1 cellular context compared by ENCODE assay signal in the genomic region with DNA sequence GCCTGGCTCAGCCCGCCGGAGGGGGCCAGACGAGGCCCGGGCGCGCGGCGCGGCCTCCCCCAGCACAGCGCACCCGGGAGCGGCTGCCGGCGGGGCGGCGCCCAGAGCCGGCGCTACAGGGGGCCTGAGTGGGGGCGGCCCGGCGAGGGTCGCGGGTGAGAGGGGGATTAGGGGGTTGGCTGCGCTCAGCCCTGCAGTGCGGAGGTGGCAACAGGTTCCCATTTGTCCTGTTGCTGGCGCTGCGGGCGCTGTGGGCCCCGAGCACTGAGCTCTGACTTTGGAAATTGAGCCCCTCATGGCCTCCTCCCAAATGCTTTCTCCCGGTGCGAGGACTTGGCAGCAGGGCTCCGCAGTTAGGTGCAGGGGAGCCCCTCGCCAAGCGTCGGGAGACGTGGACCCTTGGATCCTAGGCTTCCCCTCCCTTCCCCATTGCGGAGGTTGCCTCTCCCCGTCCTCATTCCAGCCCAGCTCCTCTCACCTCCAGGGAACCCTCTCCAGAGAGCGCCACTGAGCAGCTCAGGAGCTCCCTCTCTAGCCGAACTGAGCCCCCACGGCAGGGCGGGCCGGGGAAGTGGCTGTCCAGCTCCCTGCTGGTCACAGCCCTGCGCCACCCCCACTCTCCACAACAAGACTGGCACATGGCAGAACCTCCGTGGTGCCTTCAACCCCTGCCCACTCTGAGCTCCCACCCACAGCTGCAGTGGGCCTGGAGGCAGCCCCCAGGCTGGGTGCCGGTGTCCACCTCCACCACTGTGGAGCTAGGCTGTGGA.
TF ChIP-seq lines count a peak whose summit lies in the region.

No MANE protein-coding gene starts in this region.

TF ChIP-seq in HepG2, 621 proteins besides CTCF, POLR2A, EP300 and RAD21 (continued from another document and continues in another):
- TF ChIP-seq DR1 (CRISPR knock-in tag; IDR thresholded peaks at IDR 0.05) (0 out of 2 replicates have a peak, but pooled peaks have one; percentile 27), HOXA3 (CRISPR knock-in tag; IDR thresholded peaks at IDR 0.05) (no peak), CAMTA2 (CRISPR knock-in tag; IDR thresholded peaks at IDR 0.05; ENCODE audit: borderline replicate concordance) (no peak), TCF12 (IDR thresholded peaks at IDR 0.05) (no peak), TCF12 (CRISPR knock-in tag; IDR thresholded peaks at IDR 0.05) (no peak), CEBPG (CRISPR knock-in tag; IDR thresholded peaks at IDR 0.05) (no peak), ZNF33A (CRISPR knock-in tag; IDR thresholded peaks at IDR 0.05; ENCODE audit: borderline replicate concordance) (no peak), SRSF1 (optimal IDR thresholded peaks at IDR 0.05; ENCODE audit: low read depth, low read length) (no peak), NFKB2 (CRISPR knock-in tag; IDR thresholded peaks at IDR 0.05; ENCODE audit: borderline replicate concordance) (no peak), HES4 (CRISPR knock-in tag; IDR thresholded peaks at IDR 0.05; ENCODE audit: borderline replicate concordance) (no peak), KDM3A (CRISPR knock-in tag; IDR thresholded peaks at IDR 0.05; ENCODE audit: low read depth) (no peak), MAF1 (CRISPR knock-in tag; IDR thresholded peaks at IDR 0.05; ENCODE audit: borderline replicate concordance) (no peak), ZNF660 (CRISPR knock-in tag; IDR thresholded peaks at IDR 0.05; ENCODE audit: borderline replicate concordance, low read depth) (no peak), NCOR1 (IDR thresholded peaks at IDR 0.05; ENCODE audit: borderline replicate concordance, low read length) (no peak), HNRNPL (IDR thresholded peaks at IDR 0.05; ENCODE audit: low read depth, low read length) (peak; percentile 81; the same call in 1 of the 2 replicates), GABPB1 (CRISPR knock-in tag; IDR thresholded peaks at IDR 0.05) (no peak; the same call in 1 of the 2 replicates), MED13 (CRISPR knock-in tag; IDR thresholded peaks at IDR 0.05) (0 out of 2 replicates have a peak, but pooled peaks have one; percentile 18), REPIN1 (CRISPR knock-in tag; IDR thresholded peaks at IDR 0.05; ENCODE audit: borderline replicate concordance, low read depth) (0 out of 2 replicates have a peak, but pooled peaks have one; percentile 21), FOXP1 (IDR thresholded peaks at IDR 0.05) (no peak), FOXP1 (CRISPR knock-in tag; IDR thresholded peaks at IDR 0.05) (no peak)
- TF ChIP-seq, protein P1, sequence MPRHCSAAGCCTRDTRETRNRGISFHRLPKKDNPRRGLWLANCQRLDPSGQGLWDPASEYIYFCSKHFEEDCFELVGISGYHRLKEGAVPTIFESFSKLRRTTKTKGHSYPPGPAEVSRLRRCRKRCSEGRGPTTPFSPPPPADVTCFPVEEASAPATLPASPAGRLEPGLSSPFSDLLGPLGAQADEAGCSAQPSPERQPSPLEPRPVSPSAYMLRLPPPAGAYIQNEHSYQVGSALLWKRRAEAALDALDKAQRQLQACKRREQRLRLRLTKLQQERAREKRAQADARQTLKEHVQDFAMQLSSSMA (CRISPR knock-in tag; IDR thresholded peaks at IDR 0.05): no peak
- TF ChIP-seq, protein P2, sequence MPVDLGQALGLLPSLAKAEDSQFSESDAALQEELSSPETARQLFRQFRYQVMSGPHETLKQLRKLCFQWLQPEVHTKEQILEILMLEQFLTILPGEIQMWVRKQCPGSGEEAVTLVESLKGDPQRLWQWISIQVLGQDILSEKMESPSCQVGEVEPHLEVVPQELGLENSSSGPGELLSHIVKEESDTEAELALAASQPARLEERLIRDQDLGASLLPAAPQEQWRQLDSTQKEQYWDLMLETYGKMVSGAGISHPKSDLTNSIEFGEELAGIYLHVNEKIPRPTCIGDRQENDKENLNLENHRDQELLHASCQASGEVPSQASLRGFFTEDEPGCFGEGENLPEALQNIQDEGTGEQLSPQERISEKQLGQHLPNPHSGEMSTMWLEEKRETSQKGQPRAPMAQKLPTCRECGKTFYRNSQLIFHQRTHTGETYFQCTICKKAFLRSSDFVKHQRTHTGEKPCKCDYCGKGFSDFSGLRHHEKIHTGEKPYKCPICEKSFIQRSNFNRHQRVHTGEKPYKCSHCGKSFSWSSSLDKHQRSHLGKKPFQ (CRISPR knock-in tag; IDR thresholded peaks at IDR 0.05; ENCODE audit: insufficient replicate concordance): no peak
- TF ChIP-seq, protein P3, sequence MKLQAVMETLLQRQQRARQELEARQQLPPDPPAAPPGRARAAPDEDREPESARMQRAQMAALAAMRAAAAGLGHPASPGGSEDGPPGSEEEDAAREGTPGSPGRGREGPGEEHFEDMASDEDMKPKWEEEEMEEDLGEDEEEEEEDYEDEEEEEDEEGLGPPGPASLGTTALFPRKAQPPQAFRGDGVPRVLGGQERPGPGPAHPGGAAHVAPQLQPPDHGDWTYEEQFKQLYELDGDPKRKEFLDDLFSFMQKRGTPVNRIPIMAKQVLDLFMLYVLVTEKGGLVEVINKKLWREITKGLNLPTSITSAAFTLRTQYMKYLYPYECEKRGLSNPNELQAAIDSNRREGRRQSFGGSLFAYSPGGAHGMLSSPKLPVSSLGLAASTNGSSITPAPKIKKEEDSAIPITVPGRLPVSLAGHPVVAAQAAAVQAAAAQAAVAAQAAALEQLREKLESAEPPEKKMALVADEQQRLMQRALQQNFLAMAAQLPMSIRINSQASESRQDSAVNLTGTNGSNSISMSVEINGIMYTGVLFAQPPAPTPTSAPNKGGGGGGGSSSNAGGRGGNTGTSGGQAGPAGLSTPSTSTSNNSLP (IDR thresholded peaks at IDR 0.05; ENCODE audit: low read depth, low read length): no peak
- TF ChIP-seq, protein P4, sequence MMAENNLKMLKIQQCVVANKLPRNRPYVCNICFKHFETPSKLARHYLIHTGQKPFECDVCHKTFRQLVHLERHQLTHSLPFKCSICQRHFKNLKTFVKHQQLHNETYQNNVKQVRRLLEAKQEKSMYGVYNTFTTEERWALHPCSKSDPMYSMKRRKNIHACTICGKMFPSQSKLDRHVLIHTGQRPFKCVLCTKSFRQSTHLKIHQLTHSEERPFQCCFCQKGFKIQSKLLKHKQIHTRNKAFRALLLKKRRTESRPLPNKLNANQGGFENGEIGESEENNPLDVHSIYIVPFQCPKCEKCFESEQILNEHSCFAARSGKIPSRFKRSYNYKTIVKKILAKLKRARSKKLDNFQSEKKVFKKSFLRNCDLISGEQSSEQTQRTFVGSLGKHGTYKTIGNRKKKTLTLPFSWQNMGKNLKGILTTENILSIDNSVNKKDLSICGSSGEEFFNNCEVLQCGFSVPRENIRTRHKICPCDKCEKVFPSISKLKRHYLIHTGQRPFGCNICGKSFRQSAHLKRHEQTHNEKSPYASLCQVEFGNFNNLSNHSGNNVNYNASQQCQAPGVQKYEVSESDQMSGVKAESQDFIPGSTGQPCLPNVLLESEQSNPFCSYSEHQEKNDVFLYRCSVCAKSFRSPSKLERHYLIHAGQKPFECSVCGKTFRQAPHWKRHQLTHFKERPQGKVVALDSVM (CRISPR knock-in tag; IDR thresholded peaks at IDR 0.05): no peak
- TF ChIP-seq, protein P5, sequence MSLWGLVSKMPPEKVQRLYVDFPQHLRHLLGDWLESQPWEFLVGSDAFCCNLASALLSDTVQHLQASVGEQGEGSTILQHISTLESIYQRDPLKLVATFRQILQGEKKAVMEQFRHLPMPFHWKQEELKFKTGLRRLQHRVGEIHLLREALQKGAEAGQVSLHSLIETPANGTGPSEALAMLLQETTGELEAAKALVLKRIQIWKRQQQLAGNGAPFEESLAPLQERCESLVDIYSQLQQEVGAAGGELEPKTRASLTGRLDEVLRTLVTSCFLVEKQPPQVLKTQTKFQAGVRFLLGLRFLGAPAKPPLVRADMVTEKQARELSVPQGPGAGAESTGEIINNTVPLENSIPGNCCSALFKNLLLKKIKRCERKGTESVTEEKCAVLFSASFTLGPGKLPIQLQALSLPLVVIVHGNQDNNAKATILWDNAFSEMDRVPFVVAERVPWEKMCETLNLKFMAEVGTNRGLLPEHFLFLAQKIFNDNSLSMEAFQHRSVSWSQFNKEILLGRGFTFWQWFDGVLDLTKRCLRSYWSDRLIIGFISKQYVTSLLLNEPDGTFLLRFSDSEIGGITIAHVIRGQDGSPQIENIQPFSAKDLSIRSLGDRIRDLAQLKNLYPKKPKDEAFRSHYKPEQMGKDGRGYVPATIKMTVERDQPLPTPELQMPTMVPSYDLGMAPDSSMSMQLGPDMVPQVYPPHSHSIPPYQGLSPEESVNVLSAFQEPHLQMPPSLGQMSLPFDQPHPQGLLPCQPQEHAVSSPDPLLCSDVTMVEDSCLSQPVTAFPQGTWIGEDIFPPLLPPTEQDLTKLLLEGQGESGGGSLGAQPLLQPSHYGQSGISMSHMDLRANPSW (CRISPR knock-in tag; IDR thresholded peaks at IDR 0.05; ENCODE audit: borderline replicate concordance): no peak
- TF ChIP-seq, protein P6, sequence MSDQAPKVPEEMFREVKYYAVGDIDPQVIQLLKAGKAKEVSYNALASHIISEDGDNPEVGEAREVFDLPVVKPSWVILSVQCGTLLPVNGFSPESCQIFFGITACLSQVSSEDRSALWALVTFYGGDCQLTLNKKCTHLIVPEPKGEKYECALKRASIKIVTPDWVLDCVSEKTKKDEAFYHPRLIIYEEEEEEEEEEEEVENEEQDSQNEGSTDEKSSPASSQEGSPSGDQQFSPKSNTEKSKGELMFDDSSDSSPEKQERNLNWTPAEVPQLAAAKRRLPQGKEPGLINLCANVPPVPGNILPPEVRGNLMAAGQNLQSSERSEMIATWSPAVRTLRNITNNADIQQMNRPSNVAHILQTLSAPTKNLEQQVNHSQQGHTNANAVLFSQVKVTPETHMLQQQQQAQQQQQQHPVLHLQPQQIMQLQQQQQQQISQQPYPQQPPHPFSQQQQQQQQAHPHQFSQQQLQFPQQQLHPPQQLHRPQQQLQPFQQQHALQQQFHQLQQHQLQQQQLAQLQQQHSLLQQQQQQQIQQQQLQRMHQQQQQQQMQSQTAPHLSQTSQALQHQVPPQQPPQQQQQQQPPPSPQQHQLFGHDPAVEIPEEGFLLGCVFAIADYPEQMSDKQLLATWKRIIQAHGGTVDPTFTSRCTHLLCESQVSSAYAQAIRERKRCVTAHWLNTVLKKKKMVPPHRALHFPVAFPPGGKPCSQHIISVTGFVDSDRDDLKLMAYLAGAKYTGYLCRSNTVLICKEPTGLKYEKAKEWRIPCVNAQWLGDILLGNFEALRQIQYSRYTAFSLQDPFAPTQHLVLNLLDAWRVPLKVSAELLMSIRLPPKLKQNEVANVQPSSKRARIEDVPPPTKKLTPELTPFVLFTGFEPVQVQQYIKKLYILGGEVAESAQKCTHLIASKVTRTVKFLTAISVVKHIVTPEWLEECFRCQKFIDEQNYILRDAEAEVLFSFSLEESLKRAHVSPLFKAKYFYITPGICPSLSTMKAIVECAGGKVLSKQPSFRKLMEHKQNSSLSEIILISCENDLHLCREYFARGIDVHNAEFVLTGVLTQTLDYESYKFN (CRISPR knock-in tag; conservative IDR thresholded peaks at IDR 0.05): no peak
- TF ChIP-seq, protein P7, sequence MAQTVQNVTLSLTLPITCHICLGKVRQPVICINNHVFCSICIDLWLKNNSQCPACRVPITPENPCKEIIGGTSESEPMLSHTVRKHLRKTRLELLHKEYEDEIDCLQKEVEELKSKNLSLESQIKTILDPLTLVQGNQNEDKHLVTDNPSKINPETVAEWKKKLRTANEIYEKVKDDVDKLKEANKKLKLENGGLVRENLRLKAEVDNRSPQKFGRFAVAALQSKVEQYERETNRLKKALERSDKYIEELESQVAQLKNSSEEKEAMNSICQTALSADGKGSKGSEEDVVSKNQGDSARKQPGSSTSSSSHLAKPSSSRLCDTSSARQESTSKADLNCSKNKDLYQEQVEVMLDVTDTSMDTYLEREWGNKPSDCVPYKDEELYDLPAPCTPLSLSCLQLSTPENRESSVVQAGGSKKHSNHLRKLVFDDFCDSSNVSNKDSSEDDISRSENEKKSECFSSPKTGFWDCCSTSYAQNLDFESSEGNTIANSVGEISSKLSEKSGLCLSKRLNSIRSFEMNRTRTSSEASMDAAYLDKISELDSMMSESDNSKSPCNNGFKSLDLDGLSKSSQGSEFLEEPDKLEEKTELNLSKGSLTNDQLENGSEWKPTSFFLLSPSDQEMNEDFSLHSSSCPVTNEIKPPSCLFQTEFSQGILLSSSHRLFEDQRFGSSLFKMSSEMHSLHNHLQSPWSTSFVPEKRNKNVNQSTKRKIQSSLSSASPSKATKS (CRISPR knock-in tag; IDR thresholded peaks at IDR 0.05): no peak
- TF ChIP-seq, protein P8, sequence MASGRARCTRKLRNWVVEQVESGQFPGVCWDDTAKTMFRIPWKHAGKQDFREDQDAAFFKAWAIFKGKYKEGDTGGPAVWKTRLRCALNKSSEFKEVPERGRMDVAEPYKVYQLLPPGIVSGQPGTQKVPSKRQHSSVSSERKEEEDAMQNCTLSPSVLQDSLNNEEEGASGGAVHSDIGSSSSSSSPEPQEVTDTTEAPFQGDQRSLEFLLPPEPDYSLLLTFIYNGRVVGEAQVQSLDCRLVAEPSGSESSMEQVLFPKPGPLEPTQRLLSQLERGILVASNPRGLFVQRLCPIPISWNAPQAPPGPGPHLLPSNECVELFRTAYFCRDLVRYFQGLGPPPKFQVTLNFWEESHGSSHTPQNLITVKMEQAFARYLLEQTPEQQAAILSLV (CRISPR knock-in tag; IDR thresholded peaks at IDR 0.05; ENCODE audit: borderline replicate concordance): no peak
- TF ChIP-seq, protein P9, sequence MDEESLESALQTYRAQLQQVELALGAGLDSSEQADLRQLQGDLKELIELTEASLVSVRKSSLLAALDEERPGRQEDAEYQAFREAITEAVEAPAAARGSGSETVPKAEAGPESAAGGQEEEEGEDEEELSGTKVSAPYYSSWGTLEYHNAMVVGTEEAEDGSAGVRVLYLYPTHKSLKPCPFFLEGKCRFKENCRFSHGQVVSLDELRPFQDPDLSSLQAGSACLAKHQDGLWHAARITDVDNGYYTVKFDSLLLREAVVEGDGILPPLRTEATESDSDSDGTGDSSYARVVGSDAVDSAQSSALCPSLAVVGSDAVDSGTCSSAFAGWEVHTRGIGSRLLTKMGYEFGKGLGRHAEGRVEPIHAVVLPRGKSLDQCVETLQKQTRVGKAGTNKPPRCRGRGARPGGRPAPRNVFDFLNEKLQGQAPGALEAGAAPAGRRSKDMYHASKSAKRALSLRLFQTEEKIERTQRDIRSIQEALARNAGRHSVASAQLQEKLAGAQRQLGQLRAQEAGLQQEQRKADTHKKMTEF (CRISPR knock-in tag; IDR thresholded peaks at IDR 0.05): no peak
- TF ChIP-seq, protein P10, sequence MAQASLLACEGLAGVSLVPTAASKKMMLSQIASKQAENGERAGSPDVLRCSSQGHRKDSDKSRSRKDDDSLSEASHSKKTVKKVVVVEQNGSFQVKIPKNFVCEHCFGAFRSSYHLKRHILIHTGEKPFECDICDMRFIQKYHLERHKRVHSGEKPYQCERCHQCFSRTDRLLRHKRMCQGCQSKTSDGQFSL (CRISPR knock-in tag; IDR thresholded peaks at IDR 0.05): 0 out of 2 replicates have a peak, but pooled peaks have one; percentile 35
- TF ChIP-seq, protein P11, sequence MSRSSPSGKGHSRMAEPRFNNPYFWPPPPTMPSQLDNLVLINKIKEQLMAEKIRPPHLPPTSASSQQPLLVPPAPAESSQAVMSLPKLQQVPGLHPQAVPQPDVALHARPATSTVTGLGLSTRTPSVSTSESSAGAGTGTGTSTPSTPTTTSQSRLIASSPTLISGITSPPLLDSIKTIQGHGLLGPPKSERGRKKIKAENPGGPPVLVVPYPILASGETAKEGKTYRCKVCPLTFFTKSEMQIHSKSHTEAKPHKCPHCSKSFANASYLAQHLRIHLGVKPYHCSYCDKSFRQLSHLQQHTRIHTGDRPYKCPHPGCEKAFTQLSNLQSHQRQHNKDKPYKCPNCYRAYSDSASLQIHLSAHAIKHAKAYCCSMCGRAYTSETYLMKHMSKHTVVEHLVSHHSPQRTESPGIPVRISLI (CRISPR knock-in tag; IDR thresholded peaks at IDR 0.05; ENCODE audit: borderline replicate concordance): no peak
